In the genomic region with DNA sequence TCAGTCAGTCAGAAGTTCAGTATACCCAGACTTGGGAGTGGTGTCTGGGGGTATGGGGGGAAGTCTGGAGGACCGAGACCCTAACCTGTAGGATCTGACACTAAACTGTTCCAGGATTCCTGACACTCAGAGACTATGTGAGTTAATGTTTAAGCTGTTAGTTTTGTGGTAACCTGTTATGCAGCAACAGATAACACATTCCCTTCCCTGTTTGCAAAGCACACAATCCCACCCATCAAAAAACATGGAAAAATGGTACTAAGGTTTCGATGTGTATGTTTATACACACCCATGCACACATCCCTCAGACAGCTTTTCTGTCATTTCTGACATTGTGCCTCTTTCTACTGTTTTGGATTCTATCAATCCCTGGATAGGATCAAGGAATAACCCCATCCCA, we compare ENCODE assay signal across 1 cellular context.
TF ChIP-seq lines count a peak whose summit lies in the region.

No MANE protein-coding gene starts in this region.

TF ChIP-seq in K562, 482 proteins besides CTCF, POLR2A, EP300 and RAD21 (continued from another document):
- no peak for TF ChIP-seq E2F1 (CRISPR knock-in tag; IDR thresholded peaks at IDR 0.05)
- TF ChIP-seq, protein P1, sequence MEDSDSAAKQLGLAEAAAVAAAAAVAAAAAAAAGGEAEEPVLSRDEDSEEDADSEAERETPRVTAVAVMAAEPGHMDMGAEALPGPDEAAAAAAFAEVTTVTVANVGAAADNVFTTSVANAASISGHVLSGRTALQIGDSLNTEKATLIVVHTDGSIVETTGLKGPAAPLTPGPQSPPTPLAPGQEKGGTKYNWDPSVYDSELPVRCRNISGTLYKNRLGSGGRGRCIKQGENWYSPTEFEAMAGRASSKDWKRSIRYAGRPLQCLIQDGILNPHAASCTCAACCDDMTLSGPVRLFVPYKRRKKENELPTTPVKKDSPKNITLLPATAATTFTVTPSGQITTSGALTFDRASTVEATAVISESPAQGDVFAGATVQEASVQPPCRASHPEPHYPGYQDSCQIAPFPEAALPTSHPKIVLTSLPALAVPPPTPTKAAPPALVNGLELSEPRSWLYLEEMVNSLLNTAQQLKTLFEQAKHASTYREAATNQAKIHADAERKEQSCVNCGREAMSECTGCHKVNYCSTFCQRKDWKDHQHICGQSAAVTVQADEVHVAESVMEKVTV (CRISPR knock-in tag; IDR thresholded peaks at IDR 0.05) = 0 out of 2 replicates have a peak, but pooled peaks have one; percentile 5
- TF ChIP-seq, protein P2, sequence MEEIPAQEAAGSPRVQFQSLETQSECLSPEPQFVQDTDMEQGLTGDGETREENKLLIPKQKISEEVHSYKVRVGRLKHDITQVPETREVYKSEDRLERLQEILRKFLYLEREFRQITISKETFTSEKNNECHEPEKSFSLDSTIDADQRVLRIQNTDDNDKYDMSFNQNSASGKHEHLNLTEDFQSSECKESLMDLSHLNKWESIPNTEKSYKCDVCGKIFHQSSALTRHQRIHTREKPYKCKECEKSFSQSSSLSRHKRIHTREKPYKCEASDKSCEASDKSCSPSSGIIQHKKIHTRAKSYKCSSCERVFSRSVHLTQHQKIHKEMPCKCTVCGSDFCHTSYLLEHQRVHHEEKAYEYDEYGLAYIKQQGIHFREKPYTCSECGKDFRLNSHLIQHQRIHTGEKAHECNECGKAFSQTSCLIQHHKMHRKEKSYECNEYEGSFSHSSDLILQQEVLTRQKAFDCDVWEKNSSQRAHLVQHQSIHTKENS (CRISPR knock-in tag; IDR thresholded peaks at IDR 0.05) = peak; percentile 58; the same call in 1 of the 2 replicates
- no peak for TF ChIP-seq TEAD4 (IDR thresholded peaks at IDR 0.05; ENCODE audit: low read length)
- 0 out of 2 replicates have a peak, but pooled peaks have one; percentile 13 for TF ChIP-seq TEAD4 (CRISPR knock-in tag; IDR thresholded peaks at IDR 0.05; ENCODE audit: borderline replicate concordance)
- 0 out of 6 replicates have a peak, but pooled peaks of 1 of the 3 experiments have one; percentile 6 for TF ChIP-seq ZBTB11 (CRISPR knock-in tag; IDR thresholded peaks at IDR 0.05)
